In genomic region chr2:239544141-239544800, GRCh38 we compare ENCODE assay signal across 19 cellular contexts.
DNase-seq lines count a peak whose midpoint lies in the region; ATAC-seq and TF ChIP-seq lines count a peak whose summit lies in the region.
"Had no signal": no experiment of that assay in that cellular context is flagged by ENCODE, and none has a peak within 500 bp of the region (broad histone marks: within the 10 kb centered on the region; RNA-seq: fewer than 3 reads in every experiment).

No MANE protein-coding gene starts in this region.

- H3K27ac ChIP-seq in caudate nucleus (ENCODE audit: low read depth, low read length) = no peak overlapping the region
- H3K27ac ChIP-seq: parathyroid adenoma, suprapubic skin had no signal

- H3K4me1 Mint-ChIP-seq in effector memory CD8-positive, alpha-beta T cell (ENCODE audit: low read depth in 2 of 2) = peaks cover 34 to 35% of the 10 kb centered on the region in 2 donors
- peaks cover 5% of the 10 kb centered on the region for H3K4me1 Mint-ChIP-seq in mesothelial cell of epicardium

- H3K4me3 Mint-ChIP-seq in effector memory CD8-positive, alpha-beta T cell = peak overlapping the region; percentile 56 to 62
- H3K4me3 Mint-ChIP-seq in mesothelial cell of epicardium = no peak overlapping the region
- H3K4me3 Mint-ChIP-seq: memory B cell had no signal

- TF ChIP-seq CTCF in mesothelial cell of epicardium (IDR thresholded peaks at IDR 0.05; ENCODE audit: unreplicated experiment) = no peak

- in situ Hi-C loops in G401 (cut with HindIII; ENCODE audit: low sequenced_read_pairs) = loop anchor here (10.0 kb wide), 1 partner anchor 71 kb away; no protein-coding TSS in a partner anchor

- peaks cover 0 to 4% of the 10 kb centered on the region in 2 donors for H3K9me3 Mint-ChIP-seq in effector memory CD8-positive, alpha-beta T cell
- peaks cover 9% of the 10 kb centered on the region for H3K9me3 Mint-ChIP-seq in mesothelial cell of epicardium

- H3K27me3 Mint-ChIP-seq in effector memory CD8-positive, alpha-beta T cell = peaks cover 5 to 15% of the 10 kb centered on the region in 2 donors
- H3K27me3 Mint-ChIP-seq in mesothelial cell of epicardium (ENCODE audit: low read depth) = peaks cover 21% of the 10 kb centered on the region

- DNase-seq in AG08395 (ENCODE audit: low spot score) = peak; percentile 66
- peak; percentile 3 for DNase-seq in G401 (ENCODE audit: low spot score)
- no peak for DNase-seq in effector memory CD8-positive, alpha-beta T cell
- no peak for DNase-seq in mesothelial cell of epicardium (ENCODE audit: low spot score in 2 of 2, unreplicated experiment in 2 of 2)
- no peak for DNase-seq in caudate nucleus (lab: John Stamatoyannopoulos, UW)
- DNase-seq in midbrain (lab: John Stamatoyannopoulos, UW) = no peak
- no peak for DNase-seq in putamen (ENCODE audit: low spot score)
- DNase-seq in stimulated activated CD4-positive, alpha-beta T cell treated with anti-CD3 and anti-CD28 coated beads, Interleukin-4, amount 100 ng/mL, for 1 hour = no peak
- DNase-seq: amniotic stem cell, C1 segment of cervical spinal cord, DMS79 treated with DMSO at 0.1 percent for 48 hours, foreskin melanocyte, Kasumi-1, NCI-H146, NCI-H510A had no signal

- H3K27ac Mint-ChIP-seq in effector memory CD8-positive, alpha-beta T cell = peak overlapping the region; percentile 90 to 92
- H3K27ac Mint-ChIP-seq in mesothelial cell of epicardium = peak overlapping the region; percentile 65
- H3K27ac Mint-ChIP-seq: memory B cell had no signal

- H3K36me3 Mint-ChIP-seq in effector memory CD8-positive, alpha-beta T cell (ENCODE audit: insufficient read depth) = peaks cover 5% of the 10 kb centered on the region
- H3K36me3 Mint-ChIP-seq in mesothelial cell of epicardium = no peaks in the 10 kb centered on the region
- H3K36me3 Mint-ChIP-seq: memory B cell had no signal

- ATAC-seq in effector memory CD8-positive, alpha-beta T cell (replicated peaks) = no peak
- ATAC-seq: HCT116 had no signal

Comparison
In these comparisons a context has a peak if more than half of its experiments do, and no peak if none do; other contexts are left out.
1. DNase-seq: peak in AG08395 (single experiment) and G401 (single experiment); none in effector memory CD8-positive, alpha-beta T cell (0 of 3), mesothelial cell of epicardium (0 of 2), caudate nucleus (0 of 61), midbrain (single experiment), putamen (single experiment) and stimulated activated CD4-positive, alpha-beta T cell treated with anti-CD3 and anti-CD28 coated beads, Interleukin-4, amount 100 ng/mL, for 1 hour (single experiment).